In genomic region chr3:59992578-59992977, GRCh38 we compare ENCODE assay signal across 33 cellular contexts.
A peak's percentile ranks its signal among the peaks of the same experiment; 100 is the strongest.
DNase-seq lines count a peak whose midpoint lies in the region; ATAC-seq and TF ChIP-seq lines count a peak whose summit lies in the region.
"Had no signal": no experiment of that assay in that cellular context is flagged by ENCODE, and none has a peak within 500 bp of the region (broad histone marks: within the 10 kb centered on the region; RNA-seq: fewer than 3 reads in every experiment).

No MANE protein-coding gene starts in this region.

- intact Hi-C loops in activated CD4-positive, alpha-beta T cell treated with anti-CD3 and anti-CD28 coated beads for 36 hours (cut with DNase I, micrococcal nuclease), result no loop called here
- intact Hi-C loops in A673 (cut with micrococcal nuclease; ENCODE audit: unreplicated experiment), result no loop called here

- peaks cover 93% of the 10 kb centered on the region for H3K4me1 Mint-ChIP-seq in activated CD4-positive, alpha-beta T cell treated with anti-CD3 and anti-CD28 coated beads for 36 hours
- H3K4me1 Mint-ChIP-seq in glutamatergic neuron (ENCODE audit: low read depth, unreplicated experiment), result peaks cover 65% of the 10 kb centered on the region
- H3K4me1 Mint-ChIP-seq: CD14-positive monocyte had no signal

- H3K4me3 ChIP-seq in A673 (ENCODE audit: low read depth, low read length, poor library complexity, severe bottlenecking), result no peak overlapping the region
- H3K4me3 ChIP-seq: breast epithelium, GM23248, lung, psoas muscle, thoracic aorta had no signal

- H3K4me3 Mint-ChIP-seq in activated CD4-positive, alpha-beta T cell treated with anti-CD3 and anti-CD28 coated beads for 36 hours, result no peak overlapping the region
- H3K4me3 Mint-ChIP-seq in glutamatergic neuron (ENCODE audit: unreplicated experiment), result no peak overlapping the region
- H3K4me3 Mint-ChIP-seq: activated CD4-positive, alpha-beta T cell treated with anti-CD3 and anti-CD28 coated beads, Interleukin-2, amount 10 ng/mL, durations not matched to agents 7 days and 5 days; CD14-positive monocyte; natural killer cell; stimulated activated naive CD8-positive, alpha-beta T cell treated with anti-CD3 and anti-CD28 coated beads, Interleukin-15, Interleukin-2, amounts not matched to agents 100 ng/mL and 50 ng/mL, for 24 hours; T-helper 17 cell had no signal

- no peaks in the 10 kb centered on the region for H3K9me3 ChIP-seq in A673 (ENCODE audit: low read depth, low read length, poor library complexity, severe bottlenecking)
- H3K9me3 ChIP-seq: breast epithelium, psoas muscle, SK-N-SH, thoracic aorta had no signal

- no peak overlapping the region for H3K27ac ChIP-seq in A673 (ENCODE audit: low read depth, low read length, poor library complexity, severe bottlenecking)
- H3K27ac ChIP-seq: breast epithelium, GM23248, KMS-11, psoas muscle, thoracic aorta had no signal

- H3K27me3 ChIP-seq in A673 (replicated peaks; ENCODE audit: insufficient read depth, low read depth, low read length, poor library complexity), result no peaks in the 10 kb centered on the region
- H3K27me3 ChIP-seq: breast epithelium had no signal

- H3K27ac Mint-ChIP-seq in activated CD4-positive, alpha-beta T cell treated with anti-CD3 and anti-CD28 coated beads for 36 hours, result peak overlapping the region; percentile 42
- peak overlapping the region; percentile 52 for H3K27ac Mint-ChIP-seq in glutamatergic neuron (ENCODE audit: unreplicated experiment)
- H3K27ac Mint-ChIP-seq: activated CD4-positive, alpha-beta T cell treated with anti-CD3 and anti-CD28 coated beads, Interleukin-2, amount 10 ng/mL, durations not matched to agents 7 days and 5 days; CD14-positive monocyte; natural killer cell; stimulated activated naive CD8-positive, alpha-beta T cell treated with anti-CD3 and anti-CD28 coated beads, Interleukin-15, Interleukin-2, amounts not matched to agents 100 ng/mL and 50 ng/mL, for 24 hours; T-helper 17 cell had no signal

- no peaks in the 10 kb centered on the region for H3K27me3 Mint-ChIP-seq in activated CD4-positive, alpha-beta T cell treated with anti-CD3 and anti-CD28 coated beads for 36 hours
- no peaks in the 10 kb centered on the region for H3K27me3 Mint-ChIP-seq in glutamatergic neuron (ENCODE audit: unreplicated experiment)
- H3K27me3 Mint-ChIP-seq: activated CD4-positive, alpha-beta T cell treated with anti-CD3 and anti-CD28 coated beads, Interleukin-2, amount 10 ng/mL, durations not matched to agents 7 days and 5 days; stimulated activated naive CD8-positive, alpha-beta T cell treated with anti-CD3 and anti-CD28 coated beads, Interleukin-15, Interleukin-2, amounts not matched to agents 100 ng/mL and 50 ng/mL, for 24 hours; T-helper 17 cell had no signal

- CTCF ChIA-PET in activated CD4-positive, alpha-beta T cell treated with anti-CD3 and anti-CD28 coated beads for 36 hours (lab: Charles Lee), result interaction anchor here (0.6 to 0.9 kb wide), 3 partner anchors 52 to 1791 kb away, joined by 3 read pairs; no protein-coding TSS in a partner anchor
- CTCF ChIA-PET in A673 (lab: Charles Lee), result no interaction called here

- H3K36me3 Mint-ChIP-seq in activated CD4-positive, alpha-beta T cell treated with anti-CD3 and anti-CD28 coated beads for 36 hours (ENCODE audit: low read depth), result peaks cover 8% of the 10 kb centered on the region
- no peaks in the 10 kb centered on the region for H3K36me3 Mint-ChIP-seq in glutamatergic neuron (ENCODE audit: unreplicated experiment)
- H3K36me3 Mint-ChIP-seq: CD14-positive monocyte, natural killer cell had no signal

- DNase-seq in activated CD4-positive, alpha-beta T cell treated with anti-CD3 and anti-CD28 coated beads for 36 hours, result peak; percentile 56
- no peak for DNase-seq in activated CD4-positive, alpha-beta T cell treated with anti-CD3 and anti-CD28 coated beads for 1 hour
- peak; percentile 42 for DNase-seq in stimulated activated CD4-positive, alpha-beta T cell treated with anti-CD3 and anti-CD28 coated beads, Interleukin-4, amount 100 ng/mL, for 24 hours
- no peak for DNase-seq in stimulated activated CD4-positive, alpha-beta T cell treated with anti-CD3 and anti-CD28 coated beads, Interleukin-2, amount 100 ng/mL, for 48 hours
- DNase-seq in glutamatergic neuron (no peak), NCI-H526 (lab: John Stamatoyannopoulos, UW) (no peak), A673 (ENCODE audit: low spot score) (no peak)
- DNase-seq: 8988T; activated CD4-positive, alpha-beta T cell treated with anti-CD3 and anti-CD28 coated beads, Interleukin-2, amount 10 ng/mL, durations not matched to agents 7 days and 5 days; activated CD8-positive, alpha-beta memory T cell treated with anti-CD3 and anti-CD28 coated beads, Interleukin-2, amount 50 U/mL, for 4 hours; activated effector memory CD4-positive, alpha-beta T cell treated with anti-CD3 and anti-CD28 coated beads, Interleukin-2, amount 50 U/mL, for 16 hours; Calu3; DMS79 treated with DMSO at 0.1 percent for 48 hours; foreskin melanocyte; GF-D8; GM23248; left cardiac atrium; natural killer cell; NCI-H146; NCI-H226; NCI-H69; occipital lobe; psoas muscle; SK-N-SH; T-helper 17 cell had no signal

- no peaks in the 10 kb centered on the region for H3K36me3 ChIP-seq in A673 (ENCODE audit: insufficient read depth, low read length, poor library complexity, severe bottlenecking)
- H3K36me3 ChIP-seq: breast epithelium, thoracic aorta had no signal

- BruUV-seq in A673 (replicated peaks; lab: Mats Ljungman, UMichigan), result no TSS peak

- no peak for TF ChIP-seq CTCF in glutamatergic neuron (IDR thresholded peaks at IDR 0.05; ENCODE audit: partially characterized antibody, unreplicated experiment)
- no peak for TF ChIP-seq CTCF in A673 (conservative IDR thresholded peaks at IDR 0.05; ENCODE audit: low read depth, low read length)

- no peaks in the 10 kb centered on the region for H3K9me3 Mint-ChIP-seq in activated CD4-positive, alpha-beta T cell treated with anti-CD3 and anti-CD28 coated beads for 36 hours (ENCODE audit: low read depth)
- peaks cover 2% of the 10 kb centered on the region for H3K9me3 Mint-ChIP-seq in glutamatergic neuron (ENCODE audit: unreplicated experiment)
- H3K9me3 Mint-ChIP-seq: CD14-positive monocyte; natural killer cell; stimulated activated naive CD8-positive, alpha-beta T cell treated with anti-CD3 and anti-CD28 coated beads, Interleukin-15, Interleukin-2, amounts not matched to agents 100 ng/mL and 50 ng/mL, for 24 hours had no signal

- peak; percentile 92 for ATAC-seq in activated CD4-positive, alpha-beta T cell treated with anti-CD3 and anti-CD28 coated beads for 36 hours
- ATAC-seq in HG03135 (IDR thresholded peaks at IDR 0.05; ENCODE audit: unreplicated experiment), result no peak
- ATAC-seq: natural killer cell, psoas muscle, Right ventricle myocardium inferior, T-helper 17 cell had no signal

- no peaks in the 10 kb centered on the region for H3K4me1 ChIP-seq in A673 (ENCODE audit: insufficient read depth, low read length, poor library complexity, severe bottlenecking)
- H3K4me1 ChIP-seq: breast epithelium, psoas muscle had no signal

- POLR2A ChIA-PET in activated CD4-positive, alpha-beta T cell treated with anti-CD3 and anti-CD28 coated beads for 36 hours (lab: Charles Lee), result interaction anchor here (0.6 to 1.0 kb wide), 2 partner anchors 13 to 35 kb away, joined by 3 to 5 read pairs; no protein-coding TSS in a partner anchor
- POLR2A ChIA-PET in A673 (lab: Charles Lee; ENCODE audit: low non-redundant PET), result no interaction called here

Comparison
In these comparisons a context has a peak if more than half of its experiments do, and no peak if none do; other contexts are left out.
1. DNase-seq: peak in activated CD4-positive, alpha-beta T cell treated with anti-CD3 and anti-CD28 coated beads for 36 hours (single experiment) and stimulated activated CD4-positive, alpha-beta T cell treated with anti-CD3 and anti-CD28 coated beads, Interleukin-4, amount 100 ng/mL, for 24 hours (single experiment); none in activated CD4-positive, alpha-beta T cell treated with anti-CD3 and anti-CD28 coated beads for 1 hour (single experiment), stimulated activated CD4-positive, alpha-beta T cell treated with anti-CD3 and anti-CD28 coated beads, Interleukin-2, amount 100 ng/mL, for 48 hours (0 of 2), glutamatergic neuron (single experiment), NCI-H526 (0 of 2) and A673 (single experiment).